8 cellular contexts compared by ENCODE assay signal in the genomic region with DNA sequence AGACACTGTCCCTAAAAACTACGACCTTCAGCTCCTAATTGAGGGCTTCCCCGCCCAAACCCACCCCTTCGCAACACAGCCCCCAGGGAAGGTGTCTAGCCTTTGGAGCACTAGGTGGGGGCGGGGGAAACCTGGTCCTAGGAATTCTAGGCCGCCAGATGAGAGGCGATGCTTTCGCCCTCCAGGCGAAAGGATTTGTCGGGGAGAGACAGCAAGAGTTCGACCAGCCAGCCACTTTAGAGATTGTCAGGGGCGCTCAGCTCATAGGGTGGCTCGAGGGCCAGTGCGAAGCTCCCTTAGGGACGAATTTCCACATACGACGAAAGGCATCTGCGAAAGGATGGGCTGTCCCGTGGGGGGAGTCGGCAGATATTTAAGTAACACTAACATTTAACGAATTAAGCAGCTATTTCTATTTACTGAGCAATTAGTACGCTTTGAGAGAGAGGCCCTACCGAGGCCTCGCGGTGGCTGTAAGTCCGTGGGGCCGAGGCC. TPM values are rescaled to one million over a fixed set of nuclear protein-coding genes. Genes with fewer than 3 reads are reported as not detected.
A peak's percentile ranks its signal among the peaks of the same experiment; 100 is the strongest.
DNase-seq lines count a peak whose midpoint lies in the region; ATAC-seq, FAIRE-seq and TF ChIP-seq lines count a peak whose summit lies in the region.

No MANE protein-coding gene starts in this region.

- no peak overlapping the region for H3K4ac ChIP-seq in H1 (replicated peaks; ENCODE audit: insufficient read length, low read depth, low read length)
- H3K4ac ChIP-seq in trophoblast cell (ENCODE audit: low read depth, low read length), result no peak overlapping the region

- no peak for FAIRE-seq in H1 (lab: Jason Lieb, UNC)

- H4K8ac ChIP-seq in H1 (ENCODE audit: extremely low read depth, insufficient read depth, low read length) (peak overlapping the region; percentile 64; the same call in 1 of the 2 replicates), trophoblast cell (ENCODE audit: low read depth, low read length) (no peak overlapping the region)

- no peak for DNase-seq in MM.1S
- no peak for DNase-seq in H1 (ENCODE audit: low read depth in 1 of 2, low spot score in 2 of 2)
- DNase-seq in trophoblast cell, result no peak
- DNase-seq in NCI-H1048 (lab: John Stamatoyannopoulos, UW), result no peak

- H2BK20ac ChIP-seq in H1 (ENCODE audit: low read length), result no peak overlapping the region

- H3K4me2 ChIP-seq in MM.1S (ENCODE audit: low read depth, low read length), result peak overlapping the region; percentile 61
- peak overlapping the region; percentile 48 to 77 for H3K4me2 ChIP-seq in H1 (ENCODE audit: insufficient read depth in 1 of 2, low read depth in 2 of 2, low read length in 2 of 2)
- H3K4me2 ChIP-seq in trophoblast cell (ENCODE audit: low read length), result peak overlapping the region; percentile 76

- H3K27me3 ChIP-seq in MM.1S (replicated peaks; ENCODE audit: insufficient read depth, low read length) (peaks cover 74% of the 10 kb centered on the region), H1 (replicated peaks in 1 of 4; ENCODE audit: control insufficient read depth in 3 of 4, extremely low read depth in 1 of 4, insufficient read depth in 3 of 4, low read length in 3 of 4) (peaks cover 0 to 3% (median 0%) of the 10 kb centered on the region in 4 experiments; a peak in 2 of 7 replicates), trophoblast cell (ENCODE audit: insufficient read depth, low read length) (no peaks in the 10 kb centered on the region)

- POLR2A ChIA-PET in H1 (lab: Charles Lee; ENCODE audit: partially characterized antibody), result interaction anchor here (0.8 to 4.1 kb wide), 22 partner anchors 9 to 242 kb away, joined by 3 to 25 read pairs (median 4); a partner anchor contains a TSS

- no peak overlapping the region for H3K27ac ChIP-seq in MM.1S (ENCODE audit: low read length)
- no peak overlapping the region for H3K27ac ChIP-seq in H1 (ENCODE audit: low read depth, low read length)
- H3K27ac ChIP-seq in trophoblast cell (ENCODE audit: low read depth, low read length), result peak overlapping the region; percentile 54

- CTCF ChIA-PET in H1 (lab: Charles Lee; ENCODE audit: partially characterized antibody), result interaction anchor here (0.6 to 11.7 kb wide), 33 partner anchors 11 to 1281 kb away, joined by 3 to 242 read pairs (median 7); a partner anchor contains a TSS

- H4K5ac ChIP-seq in H1 (ENCODE audit: insufficient read length, low read depth, low read length), result no peak overlapping the region

- WGBS in H1 (ENCODE audit: extremely low coverage in 1 of 2, insufficient coverage in 1 of 2, insufficient read length in 1 of 2, insufficient replicate concordance in 2 of 2, low coverage in 1 of 2, low lambda C conversion rate in 2 of 2, missing lambda C conversion rate in 1 of 2), 2 experiments, result 26% methylated on average over 23 of the region's 26 CpGs; no CpG with 5 or more reads in 1 of the 2 experiments
- no CpG with 5 or more reads among the region's 26 CpGs for WGBS in trophoblast cell (ENCODE audit: extremely low coverage, insufficient coverage, insufficient read length)

- H2BK12ac ChIP-seq in H1 (ENCODE audit: low read depth, low read length) (peak overlapping the region; percentile 91; the same call in 1 of the 2 replicates), trophoblast cell (ENCODE audit: low read length) (no peak overlapping the region)

- H3K79me1 ChIP-seq in H1 (ENCODE audit: low read depth, low read length), result no peaks in the 10 kb centered on the region
- peaks cover 16% of the 10 kb centered on the region for H3K79me1 ChIP-seq in trophoblast cell (ENCODE audit: low read length)

- no peak overlapping the region for H3K14ac ChIP-seq in H1 (ENCODE audit: insufficient read length)
- no peak overlapping the region for H3K14ac ChIP-seq in trophoblast cell (ENCODE audit: low read length)

- no peak for TF ChIP-seq RAD21 in H1 (IDR thresholded peaks at IDR 0.05 in 1 of 2, conservative IDR thresholded peaks at IDR 0.05 in 1 of 2; ENCODE audit: low read depth in 2 of 2, low read length in 2 of 2)

- peak overlapping the region; percentile 66; the same call in 1 of the 2 replicates for H3K4me3 ChIP-seq in GM08714 (ENCODE audit: low read length)
- peak overlapping the region; percentile 54; the same call in 1 of the 2 replicates for H3K4me3 ChIP-seq in MM.1S (ENCODE audit: low read length)
- peak overlapping the region in 3 of 4 experiments; percentile 8 to 79 (median 77); a peak in 5 of 8 replicates for H3K4me3 ChIP-seq in H1 (ENCODE audit: extremely low read depth in 1 of 4, insufficient read depth in 2 of 4, low read depth in 3 of 4, low read length in 4 of 4)
- H3K4me3 ChIP-seq in trophoblast cell (ENCODE audit: low read depth, low read length), result no peak overlapping the region

- TF ChIP-seq POLR2A in H1 (IDR thresholded peaks at IDR 0.05; ENCODE audit: control extremely low read depth in 1 of 2, low read depth in 2 of 2, low read length in 2 of 2), result no peak

- no peaks in the 10 kb centered on the region for H3K9me2 ChIP-seq in MM.1S (replicated peaks; ENCODE audit: insufficient read depth, low read length)

- H4K91ac ChIP-seq in H1 (replicated peaks; ENCODE audit: insufficient read length, low read length), result no peak overlapping the region
- no peak overlapping the region for H4K91ac ChIP-seq in trophoblast cell (ENCODE audit: low read depth, low read length)

- peaks cover 8% of the 10 kb centered on the region for H3K23me2 ChIP-seq in H1 (ENCODE audit: low read depth, low read length)

- H3K79me2 ChIP-seq in MM.1S (ENCODE audit: low read length) (no peaks in the 10 kb centered on the region), H1 (ENCODE audit: control insufficient read depth in 1 of 2, insufficient read depth in 2 of 2, low read length in 2 of 2) (no peaks in the 10 kb centered on the region), trophoblast cell (ENCODE audit: control insufficient read depth, insufficient read depth, low read length, poor library complexity) (no peaks in the 10 kb centered on the region)

- no peak overlapping the region for H3K56ac ChIP-seq in H1 (replicated peaks; ENCODE audit: insufficient read length, low read depth, low read length)

- 0 out of 2 replicates have a peak overlapping the region, but pooled peaks have one; percentile 43 for H2AFZ ChIP-seq in MM.1S (ENCODE audit: low read length)
- H2AFZ ChIP-seq in H1 (ENCODE audit: low read length), result peak overlapping the region; percentile 60; the same call in 1 of the 2 replicates
- H2AFZ ChIP-seq in trophoblast cell (ENCODE audit: insufficient read depth, low read length, poor library complexity), result no peak overlapping the region

- H3K9me3 ChIP-seq in MM.1S (replicated peaks; ENCODE audit: insufficient read depth, low read length) (no peaks in the 10 kb centered on the region), H1 (ENCODE audit: insufficient read depth in 2 of 2, low read depth in 1 of 2, low read length in 1 of 2) (no peaks in the 10 kb centered on the region), trophoblast cell (ENCODE audit: insufficient read depth, low read depth, low read length) (peaks cover 5% of the 10 kb centered on the region)

- H3K23ac ChIP-seq in H1 (ENCODE audit: insufficient read length) (no peak overlapping the region), trophoblast cell (ENCODE audit: low read length) (no peak overlapping the region)

- H4K20me1 ChIP-seq in MM.1S (ENCODE audit: insufficient read depth, low read length) (no peaks in the 10 kb centered on the region), H1 (replicated peaks in 1 of 2; ENCODE audit: control insufficient read depth in 1 of 2, insufficient read depth in 2 of 2, low read length in 2 of 2) (no peaks in the 10 kb centered on the region)

- no peak for TF ChIP-seq EP300 in H1 (IDR thresholded peaks at IDR 0.05; ENCODE audit: borderline replicate concordance in 1 of 2, low read depth in 2 of 2, low read length in 2 of 2)

- H2BK120ac ChIP-seq in H1 (replicated peaks; ENCODE audit: low read depth, low read length) (no peak overlapping the region), trophoblast cell (ENCODE audit: insufficient read depth, low read length, poor library complexity) (peak overlapping the region; percentile 26)

- H4K12ac ChIP-seq in trophoblast cell (ENCODE audit: low read depth, low read length), result no peak overlapping the region

- H3F3A ChIP-seq in MM.1S (ENCODE audit: insufficient read depth, low read length), result no peaks in the 10 kb centered on the region

- no peak overlapping the region for H2BK15ac ChIP-seq in H1 (ENCODE audit: low read length)

- H2AK5ac ChIP-seq in H1 (ENCODE audit: low read depth, low read length) (no peak overlapping the region), trophoblast cell (ENCODE audit: low read length) (no peak overlapping the region)

- H3K36me3 ChIP-seq in MM.1S (replicated peaks; ENCODE audit: insufficient read depth, low read length) (no peaks in the 10 kb centered on the region), H1 (ENCODE audit: control insufficient read depth in 2 of 4, insufficient read depth in 4 of 4, low read length in 3 of 4) (no peaks in the 10 kb centered on the region), trophoblast cell (ENCODE audit: control insufficient read depth in 1 of 2, insufficient read depth in 2 of 2, low read length in 2 of 2) (no peaks in the 10 kb centered on the region)

- H3K4me1 ChIP-seq in MM.1S (ENCODE audit: low read length) (no peaks in the 10 kb centered on the region), H1 (replicated peaks in 1 of 4; ENCODE audit: control insufficient read depth in 3 of 4, insufficient read depth in 4 of 4, low read length in 3 of 4) (peaks cover 3 to 17% (median 8%) of the 10 kb centered on the region in 4 experiments; a peak in 6 of 7 replicates), trophoblast cell (ENCODE audit: control insufficient read depth in 1 of 2, insufficient read depth in 2 of 2, low read length in 2 of 2) (peaks cover 23 to 28% of the 10 kb centered on the region in 2 experiments)

- TF ChIP-seq CTCF in MM.1S (IDR thresholded peaks at IDR 0.05; ENCODE audit: low read length) (no peak), H1 (IDR thresholded peaks at IDR 0.05; ENCODE audit: control extremely low read depth in 1 of 3, insufficient read depth in 1 of 3, low read depth in 1 of 3, low read length in 3 of 3) (no peak)

- no peak overlapping the region for H3K9ac ChIP-seq in MM.1S (ENCODE audit: low read length)
- peak overlapping the region in 2 of 4 experiments; percentile 42 to 54; a peak in 2 of 7 replicates for H3K9ac ChIP-seq in H1 (replicated peaks in 1 of 4; ENCODE audit: extremely low read depth in 1 of 4, low read depth in 3 of 4, low read length in 3 of 4)
- H3K9ac ChIP-seq in trophoblast cell (ENCODE audit: low read length), result no peak overlapping the region

- peak overlapping the region; percentile 90; the same call in 1 of the 2 replicates for H2BK5ac ChIP-seq in H1 (ENCODE audit: low read depth, low read length)
- no peak overlapping the region for H2BK5ac ChIP-seq in trophoblast cell (ENCODE audit: low read depth, low read length, poor library complexity)

- H3K18ac ChIP-seq in H1 (ENCODE audit: extremely low read depth, low read length) (no peak overlapping the region; the same call in 1 of the 2 replicates), trophoblast cell (ENCODE audit: low read length) (no peak overlapping the region)

- no peak for ATAC-seq in GM18868 (IDR thresholded peaks at IDR 0.05; ENCODE audit: unreplicated experiment)
- ATAC-seq in GM21825 (IDR thresholded peaks at IDR 0.05; ENCODE audit: unreplicated experiment), result no peak
- no peak for ATAC-seq in HG03460 (IDR thresholded peaks at IDR 0.05; ENCODE audit: unreplicated experiment)

RNA-seq across cellular contexts. Expression of a gene that starts 5.3 kb away (rescaled TPM):
- total RNA-seq in H1 (2021; fragmentation: NEBNext Ultra II Directional; extraction: Animal tissue kit (Norgen Biotek cat#: 25700)), result 3.7 and 3.9 TPM in 2 replicates
- 2.7 and 4.6 TPM in 2 replicates for polyA plus RNA-seq in H1 (2011; rRNA removed)
- polyA plus RNA-seq in H1 (2011; cell fraction: cytosol; rRNA removed), result 0.84 TPM
- polyA plus RNA-seq in H1 (2011; cell fraction: nucleus; rRNA removed), result 3.0 TPM
- 1.9 to 3.4 TPM (median 2.7 TPM) in 4 replicates for polyA plus RNA-seq in H1 (2012, experiment 1 of 2)
- 2.8 TPM for polyA plus RNA-seq in H1 (2012, experiment 2 of 2)
- 11.9 TPM for polyA plus RNA-seq in H1 (2013, experiment 1 of 2)
- 11.8 TPM for polyA plus RNA-seq in H1 (2013, experiment 2 of 2)
- 0.61 and 0.95 TPM in 2 replicates for polyA minus RNA-seq in H1 (2011; rRNA and poly(A)+ RNA removed)
- 1.5 TPM for polyA minus RNA-seq in H1 (2011; cell fraction: cytosol; rRNA and poly(A)+ RNA removed)
- polyA minus RNA-seq in H1 (2011; cell fraction: nucleus; rRNA and poly(A)+ RNA removed), result 1.5 TPM
- polyA plus RNA-seq in trophoblast cell (2013), result 22.3 and 23.5 TPM in 2 replicates

RNA-seq across cellular contexts. Expression of a gene that starts 19.8 kb away (rescaled TPM):
- total RNA-seq in H1 (2021; fragmentation: NEBNext Ultra II Directional; extraction: Animal tissue kit (Norgen Biotek cat#: 25700)), result 2.4 and 3.2 TPM in 2 replicates
- polyA plus RNA-seq in H1 (2011; rRNA removed), result 3.2 and 4.5 TPM in 2 replicates
- 2.2 TPM for polyA plus RNA-seq in H1 (2011; cell fraction: cytosol; rRNA removed)
- polyA plus RNA-seq in H1 (2011; cell fraction: nucleus; rRNA removed), result 2.4 TPM
- polyA plus RNA-seq in H1 (2012, experiment 1 of 2), result 0.87 to 2.5 TPM (median 2.1 TPM) in 4 replicates
- 2.3 TPM for polyA plus RNA-seq in H1 (2012, experiment 2 of 2)
- polyA plus RNA-seq in H1 (2013, experiment 1 of 2), result 3.7 TPM
- 4.0 TPM for polyA plus RNA-seq in H1 (2013, experiment 2 of 2)
- 0.56 and 1.3 TPM in 2 replicates for polyA minus RNA-seq in H1 (2011; rRNA and poly(A)+ RNA removed)
- 1.8 TPM for polyA minus RNA-seq in H1 (2011; cell fraction: cytosol; rRNA and poly(A)+ RNA removed)
- polyA minus RNA-seq in H1 (2011; cell fraction: nucleus; rRNA and poly(A)+ RNA removed), result 2.8 TPM
- 0.10 and 0.12 TPM in 2 replicates for polyA plus RNA-seq in trophoblast cell (2013)

RNA-seq across cellular contexts. Expression of a gene that starts 22.6 kb away (rescaled TPM):
- total RNA-seq in H1 (2021; fragmentation: NEBNext Ultra II Directional; extraction: Animal tissue kit (Norgen Biotek cat#: 25700)), result 70.1 and 75.9 TPM in 2 replicates
- 178 and 248 TPM in 2 replicates for polyA plus RNA-seq in H1 (2011; rRNA removed)
- polyA plus RNA-seq in H1 (2011; cell fraction: cytosol; rRNA removed), result 106 TPM
- 184 TPM for polyA plus RNA-seq in H1 (2011; cell fraction: nucleus; rRNA removed)
- 50.7 to 118 TPM (median 101 TPM) in 4 replicates for polyA plus RNA-seq in H1 (2012, experiment 1 of 2)
- 274 TPM for polyA plus RNA-seq in H1 (2012, experiment 2 of 2)
- polyA plus RNA-seq in H1 (2013, experiment 1 of 2), result 179 TPM
- 193 TPM for polyA plus RNA-seq in H1 (2013, experiment 2 of 2)
- polyA minus RNA-seq in H1 (2011; rRNA and poly(A)+ RNA removed), result 96.9 and 101 TPM in 2 replicates
- polyA minus RNA-seq in H1 (2011; cell fraction: cytosol; rRNA and poly(A)+ RNA removed), result 80.4 TPM
- 42.2 TPM for polyA minus RNA-seq in H1 (2011; cell fraction: nucleus; rRNA and poly(A)+ RNA removed)
- polyA plus RNA-seq in trophoblast cell (2013), result 225 and 238 TPM in 2 replicates

RNA-seq across cellular contexts. Expression of a gene that starts 24.7 kb away (rescaled TPM):
- 5.4 and 6.6 TPM in 2 replicates for total RNA-seq in H1 (2021; fragmentation: NEBNext Ultra II Directional; extraction: Animal tissue kit (Norgen Biotek cat#: 25700))
- 2.5 and 3.8 TPM in 2 replicates for polyA plus RNA-seq in H1 (2011; rRNA removed)
- polyA plus RNA-seq in H1 (2011; cell fraction: cytosol; rRNA removed), result 2.3 TPM
- polyA plus RNA-seq in H1 (2011; cell fraction: nucleus; rRNA removed), result 10.6 TPM
- 2.5 to 4.3 TPM (median 3.7 TPM) in 4 replicates for polyA plus RNA-seq in H1 (2012, experiment 1 of 2)
- polyA plus RNA-seq in H1 (2012, experiment 2 of 2), result 2.9 TPM
- polyA plus RNA-seq in H1 (2013, experiment 1 of 2), result 4.4 TPM
- polyA plus RNA-seq in H1 (2013, experiment 2 of 2), result 4.3 TPM
- polyA minus RNA-seq in H1 (2011; rRNA and poly(A)+ RNA removed), result 0.66 and 0.98 TPM in 2 replicates
- 6.0 TPM for polyA minus RNA-seq in H1 (2011; cell fraction: cytosol; rRNA and poly(A)+ RNA removed)
- polyA minus RNA-seq in H1 (2011; cell fraction: nucleus; rRNA and poly(A)+ RNA removed), result 2.7 TPM
- polyA plus RNA-seq in trophoblast cell (2013), result 3.6 and 3.7 TPM in 2 replicates

RNA-seq across cellular contexts. Expression of a gene that starts 33.4 kb away (rescaled TPM):
- 44.8 and 46.1 TPM in 2 replicates for total RNA-seq in H1 (2021; fragmentation: NEBNext Ultra II Directional; extraction: Animal tissue kit (Norgen Biotek cat#: 25700))
- polyA plus RNA-seq in H1 (2011; rRNA removed), result 39.2 and 46.5 TPM in 2 replicates
- polyA plus RNA-seq in H1 (2011; cell fraction: cytosol; rRNA removed), result 51.8 TPM
- polyA plus RNA-seq in H1 (2011; cell fraction: nucleus; rRNA removed), result 43.6 TPM
- polyA plus RNA-seq in H1 (2012, experiment 1 of 2), result 28.2 to 53.4 TPM (median 50.2 TPM) in 4 replicates
- polyA plus RNA-seq in H1 (2012, experiment 2 of 2), result 55.2 TPM
- 30.3 TPM for polyA plus RNA-seq in H1 (2013, experiment 1 of 2)
- polyA plus RNA-seq in H1 (2013, experiment 2 of 2), result 31.5 TPM
- 10.5 and 13.1 TPM in 2 replicates for polyA minus RNA-seq in H1 (2011; rRNA and poly(A)+ RNA removed)
- 12.4 TPM for polyA minus RNA-seq in H1 (2011; cell fraction: cytosol; rRNA and poly(A)+ RNA removed)
- 9.7 TPM for polyA minus RNA-seq in H1 (2011; cell fraction: nucleus; rRNA and poly(A)+ RNA removed)
- 39.3 and 39.5 TPM in 2 replicates for polyA plus RNA-seq in trophoblast cell (2013)
